Comparison of ENCODE assay signal across 8 cellular contexts in genomic region chr7:150110375-150110820, GRCh38.
A peak's percentile ranks its signal among the peaks of the same experiment; 100 is the strongest.
DNase-seq lines count a peak whose midpoint lies in the region; ATAC-seq and TF ChIP-seq lines count a peak whose summit lies in the region.
"Not testable (repeated sequence)": the region's sequence is repeated elsewhere in the genome, so short reads cannot be mapped to it uniquely, and the experiment has no call there.

No MANE protein-coding gene starts in this region.

- H3K36me3 ChIP-seq in A673 (ENCODE audit: insufficient read depth, low read length, poor library complexity, severe bottlenecking); GM23338 (ENCODE audit: insufficient read depth); SK-N-MC (ENCODE audit: insufficient read depth, low read length); left lung: not testable (repeated sequence)

- POLR2A ChIA-PET in A673 (lab: Charles Lee; ENCODE audit: low non-redundant PET); MCF 10A (lab: Yijun Ruan, JAX): not testable (repeated sequence)

- H3K4me2 ChIP-seq in GM23338: not testable (repeated sequence)

- peak; percentile 24 for DNase-seq in A673 (ENCODE audit: low spot score)
- DNase-seq in GM23338 (ENCODE audit: low spot score): peak; percentile 87
- peak; percentile 53 for DNase-seq in NCI-H2029 (lab: John Stamatoyannopoulos, UW)
- DNase-seq in SK-N-MC (ENCODE audit: low read depth, low spot score): peak; percentile 6
- not testable (repeated sequence) for DNase-seq in activated CD8-positive, alpha-beta memory T cell treated with anti-CD3 and anti-CD28 coated beads, Interleukin-2, amount 10 ng/mL, durations not matched to agents 7 days and 5 days; left lung
- DNase-seq in MCF 10A (ENCODE audit: unreplicated experiment): peak; percentile 53
- peak; percentile 18 for DNase-seq in stimulated activated CD4-positive, alpha-beta T cell treated with anti-CD3 and anti-CD28 coated beads, Interleukin-4, amount 100 ng/mL, for 1 hour

- CTCF ChIA-PET in A673 (lab: Charles Lee); activated CD8-positive, alpha-beta memory T cell treated with anti-CD3 and anti-CD28 coated beads, Interleukin-2, amount 10 ng/mL, durations not matched to agents 7 days and 5 days (lab: Charles Lee); MCF 10A (lab: Yijun Ruan, JAX): not testable (repeated sequence)

- not testable (repeated sequence) for TF ChIP-seq CTCF in A673 (conservative IDR thresholded peaks at IDR 0.05; ENCODE audit: low read depth, low read length); MCF 10A (IDR thresholded peaks at IDR 0.05; ENCODE audit: unreplicated experiment); left lung (IDR thresholded peaks at IDR 0.05)
- 0 out of 4 replicates have a peak, but pooled peaks of 1 of the 2 experiments have one; percentile 1 for TF ChIP-seq CTCF in GM23338 (conservative IDR thresholded peaks at IDR 0.05; ENCODE audit: low read depth in 2 of 2)

- H3K4me1 Mint-ChIP-seq in GM23338; activated CD8-positive, alpha-beta memory T cell treated with anti-CD3 and anti-CD28 coated beads, Interleukin-2, amount 10 ng/mL, durations not matched to agents 7 days and 5 days; MCF 10A (ENCODE audit: insufficient read depth, unreplicated experiment): not testable (repeated sequence)

- not testable (repeated sequence) for H3K36me3 Mint-ChIP-seq in GM23338 (ENCODE audit: low read depth); activated CD8-positive, alpha-beta memory T cell treated with anti-CD3 and anti-CD28 coated beads, Interleukin-2, amount 10 ng/mL, durations not matched to agents 7 days and 5 days; MCF 10A (ENCODE audit: insufficient read depth, unreplicated experiment)

- H3K79me2 ChIP-seq in GM23338 (replicated peaks; ENCODE audit: insufficient read depth): not testable (repeated sequence)

- H3K27me3 ChIP-seq in A673 (replicated peaks; ENCODE audit: insufficient read depth, low read depth, low read length, poor library complexity): peaks cover 10% of the 10 kb centered on the region
- H3K27me3 ChIP-seq in GM23338 (ENCODE audit: insufficient read depth); left lung: not testable (repeated sequence)

- BruUV-seq in A673 (replicated peaks; lab: Mats Ljungman, UMichigan); MCF 10A (replicated peaks; lab: Mats Ljungman, UMichigan): not testable (repeated sequence)

- not testable (repeated sequence) for H3K4me3 ChIP-seq in A673 (ENCODE audit: low read depth, low read length, poor library complexity, severe bottlenecking); GM23338; SK-N-MC; left lung

- not testable (repeated sequence) for H4K20me1 ChIP-seq in GM23338 (replicated peaks; ENCODE audit: insufficient read depth)

- H3K9ac ChIP-seq in SK-N-MC (ENCODE audit: insufficient read length): not testable (repeated sequence)

- not testable (repeated sequence) for H3K9me3 Mint-ChIP-seq in GM23338; activated CD8-positive, alpha-beta memory T cell treated with anti-CD3 and anti-CD28 coated beads, Interleukin-2, amount 10 ng/mL, durations not matched to agents 7 days and 5 days (ENCODE audit: low read depth); MCF 10A (ENCODE audit: unreplicated experiment)

- H3K27ac ChIP-seq in A673 (ENCODE audit: low read depth, low read length, poor library complexity, severe bottlenecking); GM23338 (ENCODE audit: low read depth); SK-N-MC; left lung: not testable (repeated sequence)

- not testable (repeated sequence) for H3K4me3 Mint-ChIP-seq in GM23338; activated CD8-positive, alpha-beta memory T cell treated with anti-CD3 and anti-CD28 coated beads, Interleukin-2, amount 10 ng/mL, durations not matched to agents 7 days and 5 days; MCF 10A (ENCODE audit: unreplicated experiment)

- not testable (repeated sequence) for H3K4me1 ChIP-seq in A673 (ENCODE audit: insufficient read depth, low read length, poor library complexity, severe bottlenecking); GM23338 (ENCODE audit: insufficient read depth); left lung

- H3F3A ChIP-seq in GM23338 (replicated peaks; ENCODE audit: low read depth): not testable (repeated sequence)

- H3K9me2 ChIP-seq in GM23338 (ENCODE audit: insufficient read depth): not testable (repeated sequence)

- intact Hi-C loops in A673 (cut with micrococcal nuclease; ENCODE audit: unreplicated experiment); MCF 10A (cut with micrococcal nuclease); left lung (cut with DNase I): not testable (repeated sequence)

- ATAC-seq in GM23338 (peak; percentile 91), left lung (peak; percentile 26)
- ATAC-seq in activated CD8-positive, alpha-beta memory T cell treated with anti-CD3 and anti-CD28 coated beads, Interleukin-2, amount 10 ng/mL, durations not matched to agents 7 days and 5 days: peak; percentile 68

- not testable (repeated sequence) for H3K9me3 ChIP-seq in A673 (ENCODE audit: low read depth, low read length, poor library complexity, severe bottlenecking); SK-N-MC (ENCODE audit: low read depth, low read length); left lung

- H3K27me3 Mint-ChIP-seq in GM23338 (ENCODE audit: insufficient read depth, low read depth, poor library complexity): not testable (repeated sequence)
- H3K27me3 Mint-ChIP-seq in activated CD8-positive, alpha-beta memory T cell treated with anti-CD3 and anti-CD28 coated beads, Interleukin-2, amount 10 ng/mL, durations not matched to agents 7 days and 5 days: peaks cover 18% of the 10 kb centered on the region
- peaks cover 13% of the 10 kb centered on the region for H3K27me3 Mint-ChIP-seq in MCF 10A (ENCODE audit: insufficient read depth, unreplicated experiment)

- H3K27ac Mint-ChIP-seq in GM23338; activated CD8-positive, alpha-beta memory T cell treated with anti-CD3 and anti-CD28 coated beads, Interleukin-2, amount 10 ng/mL, durations not matched to agents 7 days and 5 days; MCF 10A (ENCODE audit: low read depth, unreplicated experiment): not testable (repeated sequence)

- not testable (repeated sequence) for H2AFZ ChIP-seq in GM23338

Comparison
In these comparisons a context has a peak if more than half of its experiments do, and no peak if none do; other contexts are left out.
1. ATAC-seq: peak in every context shown above with its lines; median percentile 91 in GM23338; 68 in activated CD8-positive, alpha-beta memory T cell treated with anti-CD3 and anti-CD28 coated beads, Interleukin-2, amount 10 ng/mL, durations not matched to agents 7 days and 5 days; 26 in left lung.